In the genomic region with DNA sequence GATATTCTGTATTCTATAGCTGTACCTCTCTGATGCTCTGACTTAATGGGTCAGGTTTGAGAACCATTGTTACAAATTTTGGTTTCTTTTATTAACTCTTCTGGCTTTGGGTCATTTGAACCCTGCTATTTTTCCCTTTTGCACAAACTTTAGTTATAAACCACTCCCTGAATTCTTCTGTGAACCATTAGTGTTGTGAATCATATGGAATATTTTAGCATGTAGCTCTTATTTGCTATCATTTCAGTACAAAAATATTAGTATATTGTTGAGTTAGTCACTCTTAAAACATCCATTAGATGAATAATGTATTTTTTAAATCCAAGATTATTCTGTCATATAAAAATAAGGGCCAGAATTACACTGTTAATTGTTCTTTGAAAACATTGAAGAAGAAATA, we compare ENCODE assay signal across 18 cellular contexts. TPM values are rescaled to one million over a fixed set of nuclear protein-coding genes. Genes with fewer than 3 reads are reported as not detected.
DNase-seq lines count a peak whose midpoint lies in the region; FAIRE-seq and TF ChIP-seq lines count a peak whose summit lies in the region.
"Had no signal": no experiment of that assay in that cellular context is flagged by ENCODE, and none has a peak within 500 bp of the region (broad histone marks: within the 10 kb centered on the region; RNA-seq: fewer than 3 reads in every experiment).

No MANE protein-coding gene starts in this region.

- H3K79me2 ChIP-seq in GM23248 (ENCODE audit: insufficient read depth) (peaks cover 74% of the 10 kb centered on the region), astrocyte (ENCODE audit: insufficient read depth, low read length) (peaks cover 28% of the 10 kb centered on the region)

- no peak for FAIRE-seq in astrocyte (lab: Jason Lieb, UNC)
- no peak for FAIRE-seq in GM19239 (lab: Jason Lieb, UNC)
- FAIRE-seq: H1, HepG2 had no signal

- in situ Hi-C loops in GM23248 (cut with MboI): no loop called here

- H3K4me1 Mint-ChIP-seq in astrocyte (ENCODE audit: low read depth, unreplicated experiment) (peaks cover 7% of the 10 kb centered on the region), immature natural killer cell (peaks cover 0 to 4% of the 10 kb centered on the region in 2 donors)

- peaks cover 9% of the 10 kb centered on the region for H3F3A ChIP-seq in GM23248 (ENCODE audit: insufficient read depth)

- TF ChIP-seq CTCF in astrocyte (IDR thresholded peaks at IDR 0.05; ENCODE audit: insufficient read depth, low read depth, low read length): no peak

- peak overlapping the region; percentile 19; the same call in 1 of the 2 replicates for H3K27ac ChIP-seq in GM23248
- peak overlapping the region; percentile 57 for H3K27ac ChIP-seq in astrocyte (ENCODE audit: low read depth, low read length)
- H3K27ac ChIP-seq: PC-9 had no signal

- no peaks in the 10 kb centered on the region for H4K20me1 ChIP-seq in GM23248 (ENCODE audit: insufficient read depth)
- H4K20me1 ChIP-seq in astrocyte (ENCODE audit: insufficient read depth, low read length): no peaks in the 10 kb centered on the region

- DNase-seq in GM23248 (peak; percentile 46), astrocyte (ENCODE audit: low read depth) (peak; percentile 14), hepatic stellate cell (ENCODE audit: low spot score) (peak; percentile 8), GM19239 (ENCODE audit: insufficient read length, low spot score) (no peak), immature natural killer cell (no peak), globus pallidus (ENCODE audit: low spot score) (no peak), NOMO-1 (lab: John Stamatoyannopoulos, UW; ENCODE audit: unreplicated experiment in 2 of 2) (no peak)
- DNase-seq: DND-41; MM.1S; NCI-H1105; NCI-H1694 treated with DMSO at 0.1 percent for 48 hours; NCI-H69; NK-92 treated with Interleukin-12 subunit alpha and Interleukin-12 subunit beta, amount 100 ng/mL, for 24 hours; PC-9; Right ventricle myocardium superior had no signal

- H3K4me3 ChIP-seq in GM23248 (peak overlapping the region; percentile 10; the same call in 1 of the 2 replicates), astrocyte (ENCODE audit: insufficient read depth, low read depth, low read length) (no peak overlapping the region)
- H3K4me3 ChIP-seq: PC-9 had no signal

- 0 out of 2 replicates have a peak overlapping the region, but pooled peaks have one; percentile 0 for H3K9ac ChIP-seq in GM23248
- peak overlapping the region; percentile 27 for H3K9ac ChIP-seq in astrocyte (ENCODE audit: low read length)

- H3K9me3 Mint-ChIP-seq in astrocyte (ENCODE audit: unreplicated experiment) (peaks cover 8% of the 10 kb centered on the region), immature natural killer cell (peaks cover 0 to 4% (median 3%) of the 10 kb centered on the region in 6 donors)

- H3K4me1 ChIP-seq in GM23248 (ENCODE audit: insufficient read depth) (peaks cover 31% of the 10 kb centered on the region), astrocyte (ENCODE audit: insufficient read depth, low read length) (peaks cover 17% of the 10 kb centered on the region)

- H3K27ac Mint-ChIP-seq in astrocyte (ENCODE audit: unreplicated experiment) (no peak overlapping the region), immature natural killer cell (no peak overlapping the region)

- H3K9me3 ChIP-seq in GM23248 (ENCODE audit: low read depth) (no peaks in the 10 kb centered on the region), astrocyte (ENCODE audit: insufficient read depth, low read depth, low read length) (no peaks in the 10 kb centered on the region)

- H3K36me3 ChIP-seq in GM23248 (ENCODE audit: low read depth) (peaks cover 17% of the 10 kb centered on the region; the same call in 1 of the 2 replicates), astrocyte (ENCODE audit: insufficient read depth, low read length) (no peaks in the 10 kb centered on the region)

- H3K4me2 ChIP-seq in GM23248 (ENCODE audit: unreplicated experiment) (peak overlapping the region; percentile 46), astrocyte (ENCODE audit: low read length) (peak overlapping the region; percentile 32)
- H3K4me2 ChIP-seq: PC-9 had no signal

- H3K27me3 Mint-ChIP-seq in astrocyte (ENCODE audit: low read depth, unreplicated experiment): no peaks in the 10 kb centered on the region
- peaks cover 0 to 1% (median 0%) of the 10 kb centered on the region in 3 donors for H3K27me3 Mint-ChIP-seq in immature natural killer cell (ENCODE audit: low read depth in 3 of 3)

- H3K9me2 ChIP-seq in GM23248 (ENCODE audit: insufficient read depth): no peaks in the 10 kb centered on the region

- no peaks in the 10 kb centered on the region for H3K27me3 ChIP-seq in GM23248 (replicated peaks; ENCODE audit: insufficient read depth)
- H3K27me3 ChIP-seq in astrocyte (ENCODE audit: insufficient read depth, low read length): no peaks in the 10 kb centered on the region

- peaks cover 11% of the 10 kb centered on the region for H3K36me3 Mint-ChIP-seq in astrocyte (ENCODE audit: low read depth, unreplicated experiment)
- H3K36me3 Mint-ChIP-seq in immature natural killer cell: peaks cover 28 to 53% (median 41%) of the 10 kb centered on the region in 3 donors

- H3K4me3 Mint-ChIP-seq in astrocyte (ENCODE audit: unreplicated experiment) (no peak overlapping the region), immature natural killer cell (no peak overlapping the region)
- H3K4me3 Mint-ChIP-seq: CD14-positive monocyte had no signal

- H2AFZ ChIP-seq in GM23248: no peak overlapping the region
- H2AFZ ChIP-seq in astrocyte (ENCODE audit: low read depth, low read length): no peak overlapping the region
- H2AFZ ChIP-seq: PC-9 had no signal

RNA-seq across cellular contexts. Expression of gene FER, which starts 51.2 kb away (rescaled TPM):
- 16.6 and 26.8 TPM in 2 replicates for total RNA-seq in GM23248 (2014; rRNA removed; shearing (Covaris generic))
- polyA plus RNA-seq in GM23248 (2016; fragmentation: Nextera tagmentation; extraction: Ambion mirVana) (24.9 and 26.1 TPM in 2 replicates), immature natural killer cell (10 to 100 TPM in 2 of 3 donors, 1 to 10 TPM in 1; 6.1 to 23.9 (median 17.9) TPM)
- total RNA-seq in astrocyte: 14.9 and 21.6 TPM in 2 replicates

Comparison
In these comparisons a context has a peak if more than half of its experiments do, and no peak if none do; other contexts are left out.
1. DNase-seq: peak in GM23248 (single experiment), astrocyte (single experiment) and hepatic stellate cell (single experiment); none in GM19239 (single experiment), immature natural killer cell (0 of 3), globus pallidus (single experiment) and NOMO-1 (0 of 2).